13 cellular contexts compared by ENCODE assay signal in the genomic region with DNA sequence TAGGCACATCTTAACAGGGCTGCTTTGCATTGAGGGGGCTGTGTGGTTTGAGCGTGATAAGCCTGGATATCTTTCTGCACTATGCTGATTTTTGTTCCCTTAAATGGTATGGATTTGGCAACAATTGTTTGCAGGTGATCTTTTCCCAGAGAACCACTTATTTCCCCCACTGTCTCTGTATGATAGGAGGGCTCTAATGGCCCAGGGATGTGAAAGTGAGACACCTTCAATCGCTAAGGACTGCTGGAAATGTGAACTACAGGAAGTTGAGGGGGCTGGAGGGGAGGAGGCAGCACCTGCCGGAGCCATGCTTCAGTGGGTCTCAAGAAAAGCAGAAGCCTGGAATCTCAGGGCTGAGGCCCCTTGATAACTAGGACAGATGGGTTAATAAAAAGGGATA. TPM values are rescaled to one million over a fixed set of nuclear protein-coding genes. Genes with fewer than 3 reads are reported as not detected.
DNase-seq lines count a peak whose midpoint lies in the region; ATAC-seq and TF ChIP-seq lines count a peak whose summit lies in the region.
"Had no signal": no experiment of that assay in that cellular context is flagged by ENCODE, and none has a peak within 500 bp of the region (broad histone marks: within the 10 kb centered on the region; RNA-seq: fewer than 3 reads in every experiment).

No MANE protein-coding gene starts in this region.

- peak overlapping the region in 2 of 10 donors; percentile 30 to 66 for H3K27ac Mint-ChIP-seq in naive thymus-derived CD8-positive, alpha-beta T cell
- H3K27ac Mint-ChIP-seq: CD4-positive, CD25-positive, alpha-beta regulatory T cell had no signal

- H3K27me3 Mint-ChIP-seq in naive thymus-derived CD8-positive, alpha-beta T cell: peaks cover 0 to 18% (median 4%) of the 10 kb centered on the region in 5 donors
- H3K27me3 Mint-ChIP-seq: CD4-positive, CD25-positive, alpha-beta regulatory T cell had no signal

- peak; percentile 44 for ATAC-seq in GM19468 (IDR thresholded peaks at IDR 0.05; ENCODE audit: extremely low read depth, unreplicated experiment)
- peak; percentile 43 for ATAC-seq in HG03159 (IDR thresholded peaks at IDR 0.05; ENCODE audit: unreplicated experiment)
- no peak for ATAC-seq in naive thymus-derived CD8-positive, alpha-beta T cell
- ATAC-seq: right cardiac atrium had no signal

- no peak for TF ChIP-seq CTCF in GM12864 (IDR thresholded peaks at IDR 0.05; ENCODE audit: low read depth, low read length, missing control alignments)

- no peak overlapping the region; the same call in 1 of the 2 replicates for H3K4me3 ChIP-seq in GM12864 (ENCODE audit: low read depth, low read length)
- H3K4me3 ChIP-seq: left ventricle myocardium inferior had no signal

- H3K4me1 Mint-ChIP-seq in naive thymus-derived CD8-positive, alpha-beta T cell: peaks cover 0 to 69% (median 0%) of the 10 kb centered on the region in 4 donors
- H3K4me1 Mint-ChIP-seq: CD4-positive, CD25-positive, alpha-beta regulatory T cell had no signal

- peak overlapping the region in 1 of 10 donors; percentile 64 for H3K4me3 Mint-ChIP-seq in naive thymus-derived CD8-positive, alpha-beta T cell
- H3K4me3 Mint-ChIP-seq: CD4-positive, CD25-positive, alpha-beta regulatory T cell had no signal

- no peaks in the 10 kb centered on the region for H3K36me3 Mint-ChIP-seq in naive thymus-derived CD8-positive, alpha-beta T cell
- H3K36me3 Mint-ChIP-seq: CD4-positive, CD25-positive, alpha-beta regulatory T cell had no signal

- POLR2A ChIA-PET in naive thymus-derived CD8-positive, alpha-beta T cell (lab: Charles Lee): no interaction called here

- DNase-seq in GM12864 (ENCODE audit: low read depth) (peak; percentile 65), NCI-H524 treated with DMSO at 0.1 percent for 48 hours (lab: John Stamatoyannopoulos, UW) (peak; percentile 62), cerebellar nuclear complex (lab: John Stamatoyannopoulos, UW) (no peak), RKO (ENCODE audit: low spot score) (no peak)
- no peak for DNase-seq in activated effector memory CD4-positive, alpha-beta T cell treated with anti-CD3 and anti-CD28 coated beads, Interleukin-2, amount 50 U/mL, for 16 hours
- DNase-seq in naive thymus-derived CD8-positive, alpha-beta T cell: no peak
- DNase-seq: aorta; CD4-positive, CD25-positive, alpha-beta regulatory T cell; left ventricle myocardium inferior; right cardiac atrium had no signal

- H3K9me3 Mint-ChIP-seq in naive thymus-derived CD8-positive, alpha-beta T cell: no peaks in the 10 kb centered on the region

RNA-seq across cellular contexts. Expression of a gene that starts 29.4 kb away (rescaled TPM):
- total RNA-seq in naive thymus-derived CD8-positive, alpha-beta T cell: 1 to 10 TPM; 7.5 to 9.4 TPM
- polyA plus RNA-seq in naive thymus-derived CD8-positive, alpha-beta T cell: under 1 TPM; 0.25 to 0.54 (median 0.37) TPM
- total RNA-seq: fibroblast of lung had no signal
- polyA plus RNA-seq: fibroblast of lung had no signal

Comparison
In these comparisons a context has a peak if more than half of its experiments do, and no peak if none do; other contexts are left out.
1. DNase-seq: peak in GM12864 (single experiment) and NCI-H524 treated with DMSO at 0.1 percent for 48 hours (single experiment); none in cerebellar nuclear complex (0 of 2), RKO (single experiment), activated effector memory CD4-positive, alpha-beta T cell treated with anti-CD3 and anti-CD28 coated beads, Interleukin-2, amount 50 U/mL, for 16 hours (single experiment) and naive thymus-derived CD8-positive, alpha-beta T cell (0 of 10).
2. ATAC-seq: peak in GM19468 (single experiment) and HG03159 (single experiment); none in naive thymus-derived CD8-positive, alpha-beta T cell (0 of 2).